8 cellular contexts compared by ENCODE assay signal in the genomic region with DNA sequence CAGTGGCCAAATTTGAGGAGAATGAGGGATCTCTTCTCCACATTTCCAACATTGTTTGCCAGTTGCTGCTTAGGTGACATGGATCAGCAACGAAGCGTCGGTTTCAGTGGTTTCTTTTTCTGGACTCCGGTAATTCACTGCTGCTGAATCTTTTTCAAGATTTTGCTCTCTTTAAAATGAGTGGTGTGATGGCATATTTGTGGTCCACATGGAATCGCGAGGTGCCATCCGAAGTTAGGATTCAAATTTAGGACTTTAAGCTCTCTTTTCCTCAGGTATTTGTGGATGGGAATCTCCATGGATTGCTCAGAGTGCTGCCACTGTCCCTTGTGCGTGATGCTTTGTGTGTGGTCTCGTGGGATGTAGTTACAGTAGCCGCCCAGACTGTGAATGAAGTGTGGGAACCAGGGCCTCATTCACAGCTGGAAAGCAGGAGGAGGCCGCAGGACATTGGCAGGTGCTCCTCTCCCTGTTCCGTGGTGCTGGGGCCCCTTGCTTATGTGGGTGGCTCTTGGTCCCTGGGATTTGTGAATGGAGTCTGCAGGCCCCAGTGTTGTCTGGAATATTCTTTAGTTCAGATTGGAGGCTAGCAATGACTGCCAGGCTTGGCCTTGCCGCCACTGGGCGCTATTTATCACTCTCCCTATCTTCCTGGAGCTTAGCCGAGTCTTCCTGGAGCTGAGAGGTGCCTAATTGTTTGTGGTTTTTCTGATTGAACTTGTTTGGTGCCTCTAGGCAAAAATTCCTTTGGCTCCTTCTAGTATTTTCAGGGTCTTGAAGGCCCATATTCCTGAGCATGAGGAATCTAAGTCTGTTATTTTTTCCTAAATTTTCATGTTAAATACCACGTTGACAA. TPM values are rescaled to one million over a fixed set of nuclear protein-coding genes. Genes with fewer than 3 reads are reported as not detected.
A peak's percentile ranks its signal among the peaks of the same experiment; 100 is the strongest.
DNase-seq lines count a peak whose midpoint lies in the region; ATAC-seq and TF ChIP-seq lines count a peak whose summit lies in the region.

No MANE protein-coding gene starts in this region.

- peak overlapping the region; percentile 96 for H3K27ac Mint-ChIP-seq in activated naive CD8-positive, alpha-beta T cell treated with anti-CD3 and anti-CD28 coated beads for 36 hours

- H3K27me3 Mint-ChIP-seq in activated naive CD8-positive, alpha-beta T cell treated with anti-CD3 and anti-CD28 coated beads for 36 hours, result peaks cover 7% of the 10 kb centered on the region

- peaks cover 46% of the 10 kb centered on the region for H3K4me1 ChIP-seq in Loucy (ENCODE audit: insufficient read depth, low read length, poor library complexity, severe bottlenecking)

- H3K9me3 Mint-ChIP-seq in activated naive CD8-positive, alpha-beta T cell treated with anti-CD3 and anti-CD28 coated beads for 36 hours, result no peaks in the 10 kb centered on the region

- peak overlapping the region; percentile 86 for H3K4me3 ChIP-seq in Loucy (ENCODE audit: low read length, poor library complexity, severe bottlenecking)

- DNase-seq in NCI-H2171 treated with DMSO at 0.1 percent for 48 hours (lab: John Stamatoyannopoulos, UW) (peak; percentile 55), NCI-H2171 (lab: John Stamatoyannopoulos, UW) (no peak), iPS-NIHi11 (ENCODE audit: low spot score) (peak; percentile 7)
- no peak for DNase-seq in activated naive CD8-positive, alpha-beta T cell treated with anti-CD3 and anti-CD28 coated beads for 36 hours
- DNase-seq in stimulated activated CD8-positive, alpha-beta memory T cell treated with anti-CD3 and anti-CD28 coated beads, Interleukin-4, amount 100 ng/mL, for 48 hours, result peak; percentile 34
- no peak for DNase-seq in effector CD4-positive, alpha-beta T cell

- peaks cover 8% of the 10 kb centered on the region for H3K27me3 ChIP-seq in Loucy (ENCODE audit: insufficient read depth, low read length, poor library complexity, severe bottlenecking)

- peak overlapping the region; percentile 98 for H3K4me3 Mint-ChIP-seq in activated naive CD8-positive, alpha-beta T cell treated with anti-CD3 and anti-CD28 coated beads for 36 hours

- peaks cover 60% of the 10 kb centered on the region for H4K20me1 ChIP-seq in Loucy (ENCODE audit: insufficient read depth, low read length, poor library complexity, severe bottlenecking)

- H3F3A ChIP-seq in Loucy (ENCODE audit: low read depth), result no peaks in the 10 kb centered on the region

- H3K4me2 ChIP-seq in Loucy (ENCODE audit: low read depth, low read length, poor library complexity, severe bottlenecking), result peak overlapping the region; percentile 87

- peak overlapping the region; percentile 99 for H3K9ac ChIP-seq in Loucy (ENCODE audit: low read depth, low read length, poor library complexity, severe bottlenecking)

- peak; percentile 48 for TF ChIP-seq CTCF in Loucy (conservative IDR thresholded peaks at IDR 0.05; ENCODE audit: low read length)

- no peaks in the 10 kb centered on the region for H3K9me2 ChIP-seq in Loucy (replicated peaks; ENCODE audit: low read depth, low read length)

- H3K9me3 ChIP-seq in Loucy (ENCODE audit: insufficient read depth, low read depth, low read length), result no peaks in the 10 kb centered on the region

- no peak overlapping the region for H2AFZ ChIP-seq in Loucy (ENCODE audit: low read length)

- no peak for ATAC-seq in GM21723 (IDR thresholded peaks at IDR 0.05; ENCODE audit: unreplicated experiment)

- peaks cover 54% of the 10 kb centered on the region for H3K4me1 Mint-ChIP-seq in activated naive CD8-positive, alpha-beta T cell treated with anti-CD3 and anti-CD28 coated beads for 36 hours

- peaks cover 56% of the 10 kb centered on the region for H3K36me3 Mint-ChIP-seq in activated naive CD8-positive, alpha-beta T cell treated with anti-CD3 and anti-CD28 coated beads for 36 hours

- H3K79me2 ChIP-seq in Loucy (ENCODE audit: insufficient read depth, low read length), result peaks cover 88% of the 10 kb centered on the region

- H3K36me3 ChIP-seq in Loucy (ENCODE audit: insufficient read depth, low read length), result peaks cover 7% of the 10 kb centered on the region; the same call in 1 of the 2 replicates

RNA-seq across cellular contexts. Expression of a gene that starts 1.5 kb away (rescaled TPM):
- 100 to 1,000 TPM; 500 to 527 TPM for total RNA-seq in activated naive CD8-positive, alpha-beta T cell treated with anti-CD3 and anti-CD28 coated beads for 36 hours

RNA-seq across cellular contexts. Expression of a gene that starts 30.3 kb away (rescaled TPM):
- total RNA-seq in activated naive CD8-positive, alpha-beta T cell treated with anti-CD3 and anti-CD28 coated beads for 36 hours, result 10 to 100 TPM; 70.6 to 71.6 TPM

RNA-seq across cellular contexts. Expression of a gene that starts 45.6 kb away (rescaled TPM):
- total RNA-seq in activated naive CD8-positive, alpha-beta T cell treated with anti-CD3 and anti-CD28 coated beads for 36 hours, result 10 to 100 TPM; 66.6 to 71.5 TPM

Comparison
In these comparisons a context has a peak if more than half of its experiments do, and no peak if none do; other contexts are left out.
1. DNase-seq: peak in NCI-H2171 treated with DMSO at 0.1 percent for 48 hours (single experiment), iPS-NIHi11 (single experiment) and stimulated activated CD8-positive, alpha-beta memory T cell treated with anti-CD3 and anti-CD28 coated beads, Interleukin-4, amount 100 ng/mL, for 48 hours (single experiment); none in NCI-H2171 (single experiment), activated naive CD8-positive, alpha-beta T cell treated with anti-CD3 and anti-CD28 coated beads for 36 hours (single experiment) and effector CD4-positive, alpha-beta T cell (single experiment).